ENCODE assay signal across 1 cellular context in the genomic region with DNA sequence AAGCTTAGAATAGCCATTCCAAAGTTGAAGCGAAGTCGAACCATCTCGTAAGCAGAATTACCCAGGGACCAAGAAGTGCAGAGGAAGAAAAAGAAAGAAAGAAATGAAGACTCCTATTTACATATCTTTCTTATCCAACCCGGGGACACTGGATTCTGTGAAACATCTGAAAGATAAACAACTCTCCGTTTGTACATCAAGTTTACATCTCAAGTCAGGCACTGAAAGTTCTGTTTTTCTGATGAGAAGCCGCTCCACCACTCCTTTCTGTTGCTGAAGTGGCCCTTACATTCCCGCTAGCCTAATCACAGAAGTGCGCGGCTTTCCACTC.
TF ChIP-seq lines count a peak whose summit lies in the region.

No MANE protein-coding gene starts in this region.

TF ChIP-seq in HepG2, 621 proteins besides CTCF, POLR2A, EP300 and RAD21:
- TF ChIP-seq ZEB1 (IDR thresholded peaks at IDR 0.05; ENCODE audit: insufficient replicate concordance, low read depth) (no peak), NCOA5 (CRISPR knock-in tag; IDR thresholded peaks at IDR 0.05) (no peak), ZFP90 (CRISPR knock-in tag; IDR thresholded peaks at IDR 0.05; ENCODE audit: borderline replicate concordance) (no peak), TARDBP (CRISPR knock-in tag; IDR thresholded peaks at IDR 0.05) (no peak), ZNF747 (CRISPR knock-in tag; IDR thresholded peaks at IDR 0.05; ENCODE audit: borderline replicate concordance) (no peak), ERF (CRISPR knock-in tag; IDR thresholded peaks at IDR 0.05) (no peak), NAIF1 (CRISPR knock-in tag; IDR thresholded peaks at IDR 0.05; ENCODE audit: borderline replicate concordance) (no peak), PHF5A (CRISPR knock-in tag; IDR thresholded peaks at IDR 0.05; ENCODE audit: low read depth, unreplicated experiment) (no peak)
- TF ChIP-seq, protein P1, sequence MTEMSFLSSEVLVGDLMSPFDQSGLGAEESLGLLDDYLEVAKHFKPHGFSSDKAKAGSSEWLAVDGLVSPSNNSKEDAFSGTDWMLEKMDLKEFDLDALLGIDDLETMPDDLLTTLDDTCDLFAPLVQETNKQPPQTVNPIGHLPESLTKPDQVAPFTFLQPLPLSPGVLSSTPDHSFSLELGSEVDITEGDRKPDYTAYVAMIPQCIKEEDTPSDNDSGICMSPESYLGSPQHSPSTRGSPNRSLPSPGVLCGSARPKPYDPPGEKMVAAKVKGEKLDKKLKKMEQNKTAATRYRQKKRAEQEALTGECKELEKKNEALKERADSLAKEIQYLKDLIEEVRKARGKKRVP (CRISPR knock-in tag; IDR thresholded peaks at IDR 0.05), result no peak
- TF ChIP-seq, protein P2, sequence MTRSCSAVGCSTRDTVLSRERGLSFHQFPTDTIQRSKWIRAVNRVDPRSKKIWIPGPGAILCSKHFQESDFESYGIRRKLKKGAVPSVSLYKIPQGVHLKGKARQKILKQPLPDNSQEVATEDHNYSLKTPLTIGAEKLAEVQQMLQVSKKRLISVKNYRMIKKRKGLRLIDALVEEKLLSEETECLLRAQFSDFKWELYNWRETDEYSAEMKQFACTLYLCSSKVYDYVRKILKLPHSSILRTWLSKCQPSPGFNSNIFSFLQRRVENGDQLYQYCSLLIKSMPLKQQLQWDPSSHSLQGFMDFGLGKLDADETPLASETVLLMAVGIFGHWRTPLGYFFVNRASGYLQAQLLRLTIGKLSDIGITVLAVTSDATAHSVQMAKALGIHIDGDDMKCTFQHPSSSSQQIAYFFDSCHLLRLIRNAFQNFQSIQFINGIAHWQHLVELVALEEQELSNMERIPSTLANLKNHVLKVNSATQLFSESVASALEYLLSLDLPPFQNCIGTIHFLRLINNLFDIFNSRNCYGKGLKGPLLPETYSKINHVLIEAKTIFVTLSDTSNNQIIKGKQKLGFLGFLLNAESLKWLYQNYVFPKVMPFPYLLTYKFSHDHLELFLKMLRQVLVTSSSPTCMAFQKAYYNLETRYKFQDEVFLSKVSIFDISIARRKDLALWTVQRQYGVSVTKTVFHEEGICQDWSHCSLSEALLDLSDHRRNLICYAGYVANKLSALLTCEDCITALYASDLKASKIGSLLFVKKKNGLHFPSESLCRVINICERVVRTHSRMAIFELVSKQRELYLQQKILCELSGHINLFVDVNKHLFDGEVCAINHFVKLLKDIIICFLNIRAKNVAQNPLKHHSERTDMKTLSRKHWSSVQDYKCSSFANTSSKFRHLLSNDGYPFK (CRISPR knock-in tag; IDR thresholded peaks at IDR 0.05; ENCODE audit: borderline replicate concordance), result no peak
